20 cellular contexts compared by ENCODE assay signal in the genomic region with DNA sequence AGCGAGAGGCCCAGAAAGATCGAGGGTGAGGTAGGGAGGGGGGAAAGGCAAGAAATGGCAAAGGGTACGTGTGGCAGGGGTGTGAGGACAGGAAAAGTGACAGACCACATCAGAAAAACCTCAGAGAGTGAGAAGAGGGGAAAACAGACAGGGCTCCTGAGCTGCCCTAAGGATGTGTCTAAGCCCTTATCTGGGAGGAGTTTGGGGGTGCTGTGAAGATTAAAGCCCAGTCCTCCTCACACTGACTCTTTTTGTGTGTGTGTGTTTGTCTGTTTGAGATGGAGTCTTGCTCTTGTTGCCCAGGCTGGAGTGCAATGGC. TPM values are rescaled to one million over a fixed set of nuclear protein-coding genes. Genes with fewer than 3 reads are reported as not detected.
DNase-seq lines count a peak whose midpoint lies in the region; ATAC-seq, FAIRE-seq and TF ChIP-seq lines count a peak whose summit lies in the region.
"Had no signal": no experiment of that assay in that cellular context is flagged by ENCODE, and none has a peak within 500 bp of the region (broad histone marks: within the 10 kb centered on the region; RNA-seq: fewer than 3 reads in every experiment).

No MANE protein-coding gene starts in this region.

- H3K36me3 ChIP-seq in BLaER1 (no peaks in the 10 kb centered on the region), GM23338 (ENCODE audit: insufficient read depth) (no peaks in the 10 kb centered on the region), stomach (no peaks in the 10 kb centered on the region)

- 5 to 20% (median 6%) methylated on average over 3 of the region's 3 CpGs for WGBS in stomach, 5 donors

- H3K79me2 ChIP-seq in GM23338 (replicated peaks; ENCODE audit: insufficient read depth) = no peaks in the 10 kb centered on the region

- H3K27ac Mint-ChIP-seq in GM23338 = no peak overlapping the region
- peak overlapping the region; percentile 21 for H3K27ac Mint-ChIP-seq in activated CD8-positive, alpha-beta T cell treated with anti-CD3 and anti-CD28 coated beads, Interleukin-2, amount 10 ng/mL, durations not matched to agents 7 days and 5 days
- no peak overlapping the region for H3K27ac Mint-ChIP-seq in immature natural killer cell

- no peak overlapping the region for H3K27ac ChIP-seq in BLaER1
- H3K27ac ChIP-seq in GM23338 (ENCODE audit: low read depth) = no peak overlapping the region
- H3K27ac ChIP-seq in stomach = no peak overlapping the region
- H3K27ac ChIP-seq: coronary artery, KMS-11 had no signal

- peaks cover 100% of the 10 kb centered on the region for H3K27me3 ChIP-seq in BLaER1
- peaks cover 68% of the 10 kb centered on the region for H3K27me3 ChIP-seq in GM23338 (ENCODE audit: insufficient read depth)
- peaks cover 42 to 100% (median 96%) of the 10 kb centered on the region in 3 donors for H3K27me3 ChIP-seq in stomach

- H3K9me3 ChIP-seq in BLaER1 (no peaks in the 10 kb centered on the region; the same call in 1 of the 2 replicates), stomach (no peaks in the 10 kb centered on the region)

- no peak for TF ChIP-seq POLR2A in stomach (IDR thresholded peaks at IDR 0.05)

- intact Hi-C loops in stomach (cut with DNase I; ENCODE audit: low total_unique reads) = no loop called here

- H3K4me1 ChIP-seq in BLaER1 (peaks cover 76% of the 10 kb centered on the region), GM23338 (ENCODE audit: insufficient read depth) (peaks cover 46% of the 10 kb centered on the region), stomach (peaks cover 30 to 45% (median 38%) of the 10 kb centered on the region in 4 donors)

- H3K4me3 Mint-ChIP-seq in GM23338 = peak overlapping the region; percentile 32; the same call in 2 of the 3 replicates
- H3K4me3 Mint-ChIP-seq in activated CD8-positive, alpha-beta T cell treated with anti-CD3 and anti-CD28 coated beads, Interleukin-2, amount 10 ng/mL, durations not matched to agents 7 days and 5 days = peak overlapping the region; percentile 52
- H3K4me3 Mint-ChIP-seq in immature natural killer cell = peak overlapping the region; percentile 49 to 74 (median 66)

- H3K4me3 ChIP-seq in BLaER1 (0 out of 2 replicates have a peak overlapping the region, but pooled peaks have one; percentile 36), GM23338 (peak overlapping the region; percentile 61), stomach (no peak overlapping the region)

- peak overlapping the region; percentile 96; the same call in 1 of the 2 replicates for H2AFZ ChIP-seq in GM23338

- peaks cover 34% of the 10 kb centered on the region for H3F3A ChIP-seq in GM23338 (replicated peaks; ENCODE audit: low read depth)

- TF ChIP-seq EP300 in stomach (IDR thresholded peaks at IDR 0.05) = no peak

- no peaks in the 10 kb centered on the region; the same call in 2 of the 3 replicates for H3K36me3 Mint-ChIP-seq in GM23338 (ENCODE audit: low read depth)
- H3K36me3 Mint-ChIP-seq in activated CD8-positive, alpha-beta T cell treated with anti-CD3 and anti-CD28 coated beads, Interleukin-2, amount 10 ng/mL, durations not matched to agents 7 days and 5 days (ENCODE audit: low read depth) = peaks cover 3% of the 10 kb centered on the region
- H3K36me3 Mint-ChIP-seq in immature natural killer cell = peaks cover 0 to 4% (median 3%) of the 10 kb centered on the region in 3 donors

- ATAC-seq in GM23338 = no peak
- ATAC-seq in activated CD8-positive, alpha-beta T cell treated with anti-CD3 and anti-CD28 coated beads, Interleukin-2, amount 10 ng/mL, durations not matched to agents 7 days and 5 days = peak; percentile 53
- ATAC-seq: esophagus mucosa had no signal

- H3K4me1 Mint-ChIP-seq in GM23338 (peaks cover 66% of the 10 kb centered on the region), immature natural killer cell (peaks cover 37 to 54% of the 10 kb centered on the region in 2 donors)
- H3K4me1 Mint-ChIP-seq in activated CD8-positive, alpha-beta T cell treated with anti-CD3 and anti-CD28 coated beads, Interleukin-2, amount 10 ng/mL, durations not matched to agents 7 days and 5 days (ENCODE audit: low read depth) = peaks cover 70% of the 10 kb centered on the region

- no peaks in the 10 kb centered on the region for H3K9me2 ChIP-seq in GM23338 (ENCODE audit: insufficient read depth)

- CTCF ChIA-PET in activated CD8-positive, alpha-beta T cell treated with anti-CD3 and anti-CD28 coated beads, Interleukin-2, amount 10 ng/mL, durations not matched to agents 7 days and 5 days (lab: Charles Lee) = interaction anchor here (0.8 to 1.8 kb wide), 4 partner anchors 10 to 88 kb away, joined by 3 to 8 read pairs (median 3); partner anchors contain the start of gene CD37

- peaks cover 25% of the 10 kb centered on the region for H4K20me1 ChIP-seq in BLaER1
- H4K20me1 ChIP-seq in GM23338 (replicated peaks; ENCODE audit: insufficient read depth) = peaks cover 4% of the 10 kb centered on the region; the same call in 1 of the 2 replicates

- FAIRE-seq in GM19239 (lab: Jason Lieb, UNC) = no peak
- FAIRE-seq: islet of Langerhans, TTC549 had no signal

- H3K4me2 ChIP-seq in BLaER1 (peak overlapping the region; percentile 71), GM23338 (peak overlapping the region; percentile 84)
- H3K4me2 ChIP-seq: KMS-11 had no signal

- no peak overlapping the region for H3K9ac ChIP-seq in BLaER1
- H3K9ac ChIP-seq: KMS-11 had no signal

- H3K9me3 Mint-ChIP-seq in GM23338 = peaks cover 3% of the 10 kb centered on the region
- no peaks in the 10 kb centered on the region for H3K9me3 Mint-ChIP-seq in activated CD8-positive, alpha-beta T cell treated with anti-CD3 and anti-CD28 coated beads, Interleukin-2, amount 10 ng/mL, durations not matched to agents 7 days and 5 days (ENCODE audit: insufficient read depth)
- peaks cover 0 to 2% (median 0%) of the 10 kb centered on the region in 6 donors for H3K9me3 Mint-ChIP-seq in immature natural killer cell

- H3K27me3 Mint-ChIP-seq in GM23338 (ENCODE audit: insufficient read depth, low read depth, poor library complexity) = peaks cover 78% of the 10 kb centered on the region
- H3K27me3 Mint-ChIP-seq in activated CD8-positive, alpha-beta T cell treated with anti-CD3 and anti-CD28 coated beads, Interleukin-2, amount 10 ng/mL, durations not matched to agents 7 days and 5 days (ENCODE audit: low read depth) = peaks cover 86% of the 10 kb centered on the region
- H3K27me3 Mint-ChIP-seq in immature natural killer cell (ENCODE audit: low read depth in 3 of 3) = peaks cover 53 to 67% (median 61%) of the 10 kb centered on the region in 3 donors

- TF ChIP-seq CTCF in GM23338 (conservative IDR thresholded peaks at IDR 0.05; ENCODE audit: low read depth in 2 of 2) (no peak), stomach (IDR thresholded peaks at IDR 0.05) (no peak)

- POLR2A ChIA-PET in activated CD8-positive, alpha-beta T cell treated with anti-CD3 and anti-CD28 coated beads, Interleukin-2, amount 10 ng/mL, durations not matched to agents 7 days and 5 days (lab: Charles Lee) = interaction anchor here (0.9 to 1.2 kb wide), 2 partner anchors 10 to 15 kb away, joined by 3 read pairs; no protein-coding TSS in a partner anchor

- DNase-seq in GM23338 (ENCODE audit: low spot score) = no peak
- peak; percentile 50 for DNase-seq in activated CD8-positive, alpha-beta T cell treated with anti-CD3 and anti-CD28 coated beads, Interleukin-2, amount 10 ng/mL, durations not matched to agents 7 days and 5 days
- DNase-seq in immature natural killer cell = peak; percentile 39 to 49 (median 48)
- DNase-seq in NCI-H2227 (lab: John Stamatoyannopoulos, UW; ENCODE audit: unreplicated experiment) = no peak
- no peak for DNase-seq in stomach
- no peak for DNase-seq in GM19239 (ENCODE audit: insufficient read length, low spot score)
- no peak for DNase-seq in GM03348 (ENCODE audit: low spot score)
- DNase-seq: AML-193, DMS153, mammary epithelial cell, NCI-H1105 treated with DMSO at 0.1 percent for 48 hours, NCI-H2227 treated with DMSO at 0.1 percent for 48 hours had no signal

TF ChIP-seq in GM23338, 12 proteins besides CTCF, POLR2A, EP300 and RAD21 (continues in another document):
- TF ChIP-seq NANOG (IDR thresholded peaks at IDR 0.05; ENCODE audit: borderline replicate concordance) = no peak
- no peak for TF ChIP-seq CREB1 (CRISPR knock-in tag; IDR thresholded peaks at IDR 0.05; ENCODE audit: low read depth)

RNA-seq across cellular contexts. Expression of gene PTH2, which starts 0.7 kb away (rescaled TPM):
- total RNA-seq in GM23338 (2014; rRNA removed; shearing (Covaris generic)) = not detected in 2 replicates
- polyA plus RNA-seq in GM23338 (2016; fragmentation: Nextera tagmentation; extraction: Ambion mirVana) = 1.3 and 1.6 TPM in 2 replicates
- total RNA-seq in activated CD8-positive, alpha-beta T cell treated with anti-CD3 and anti-CD28 coated beads, Interleukin-2, amount 10 ng/mL, durations not matched to agents 7 days and 5 days = not detected
- not detected for polyA plus RNA-seq in immature natural killer cell
- not detected for total RNA-seq in stomach
- not detected for polyA plus RNA-seq in stomach
- total RNA-seq: esophagus mucosa, mammary epithelial cell, osteoblast, skeletal muscle tissue had no signal
- polyA plus RNA-seq: mammary epithelial cell had no signal

RNA-seq across cellular contexts. Expression of gene GFY, which starts 1.2 kb away (rescaled TPM):
- total RNA-seq in GM23338 (2014; rRNA removed; shearing (Covaris generic)) = not detected in 2 replicates
- polyA plus RNA-seq in GM23338 (2016; fragmentation: Nextera tagmentation; extraction: Ambion mirVana) (1.2 and 1.7 TPM in 2 replicates), immature natural killer cell (not detected), stomach (not detected)
- not detected for total RNA-seq in activated CD8-positive, alpha-beta T cell treated with anti-CD3 and anti-CD28 coated beads, Interleukin-2, amount 10 ng/mL, durations not matched to agents 7 days and 5 days
- total RNA-seq in stomach = not detected
- total RNA-seq: esophagus mucosa, mammary epithelial cell, osteoblast, skeletal muscle tissue had no signal
- polyA plus RNA-seq: mammary epithelial cell had no signal

RNA-seq across cellular contexts. Expression of gene SLC17A7, which starts 17.4 kb away (rescaled TPM):
- 0.90 and 1.6 TPM in 2 replicates for total RNA-seq in GM23338 (2014; rRNA removed; shearing (Covaris generic))
- polyA plus RNA-seq in GM23338 (2016; fragmentation: Nextera tagmentation; extraction: Ambion mirVana) (1.5 TPM in 2 replicates), immature natural killer cell (not detected), stomach (under 1 TPM; 0.25 to 0.76 (median 0.65) TPM)
- under 1 TPM in 1 of 2 experiments, not detected in 1; 0.16 TPM for total RNA-seq in activated CD8-positive, alpha-beta T cell treated with anti-CD3 and anti-CD28 coated beads, Interleukin-2, amount 10 ng/mL, durations not matched to agents 7 days and 5 days
- total RNA-seq in stomach = 1 to 10 TPM in 3 of 5 donors, not detected in 2; 1.1 to 2.0 (median 1.8) TPM
- total RNA-seq: esophagus mucosa had no signal

RNA-seq across cellular contexts. Expression of gene PIH1D1, which starts 27.7 kb away (rescaled TPM):
- 147 and 164 TPM in 2 replicates for total RNA-seq in GM23338 (2014; rRNA removed; shearing (Covaris generic))
- polyA plus RNA-seq in GM23338 (2016; fragmentation: Nextera tagmentation; extraction: Ambion mirVana) (93.6 and 103 TPM in 2 replicates), immature natural killer cell (10 to 100 TPM; 91.4 to 97.6 (median 93.3) TPM), stomach (100 to 1,000 TPM in 2 of 3 donors, 10 to 100 TPM in 1; 94.5 to 110 (median 108) TPM)
- 100 to 1,000 TPM; 128 to 129 TPM for total RNA-seq in activated CD8-positive, alpha-beta T cell treated with anti-CD3 and anti-CD28 coated beads, Interleukin-2, amount 10 ng/mL, durations not matched to agents 7 days and 5 days
- 100 to 1,000 TPM in 1 of 5 donors, 10 to 100 TPM in 4; 58.9 to 193 (median 70.7) TPM for total RNA-seq in stomach

RNA-seq across cellular contexts. Expression of gene ALDH16A1, which starts 29.1 kb away (rescaled TPM):
- total RNA-seq in GM23338 (2014; rRNA removed; shearing (Covaris generic)) = 57.3 and 62.3 TPM in 2 replicates
- polyA plus RNA-seq in GM23338 (2016; fragmentation: Nextera tagmentation; extraction: Ambion mirVana) = 16.8 and 20.0 TPM in 2 replicates
- 10 to 100 TPM; 36.6 to 37.5 TPM for total RNA-seq in activated CD8-positive, alpha-beta T cell treated with anti-CD3 and anti-CD28 coated beads, Interleukin-2, amount 10 ng/mL, durations not matched to agents 7 days and 5 days
- 10 to 100 TPM; 37.2 to 57.0 (median 42.4) TPM for polyA plus RNA-seq in immature natural killer cell
- 100 to 1,000 TPM in 1 of 5 donors, 10 to 100 TPM in 4; 27.9 to 198 (median 42.6) TPM for total RNA-seq in stomach
- 10 to 100 TPM; 32.2 to 43.1 (median 42.5) TPM for polyA plus RNA-seq in stomach

Comparison
In these comparisons a context has a peak if more than half of its experiments do, and no peak if none do; other contexts are left out.
1. H3K4me3 ChIP-seq: peak in BLaER1 (single experiment) and GM23338 (single experiment); none in stomach (0 of 4).
2. DNase-seq: peak in activated CD8-positive, alpha-beta T cell treated with anti-CD3 and anti-CD28 coated beads, Interleukin-2, amount 10 ng/mL, durations not matched to agents 7 days and 5 days (single experiment) and immature natural killer cell (3 of 3); none in GM23338 (single experiment), NCI-H2227 (single experiment), stomach (single experiment), GM19239 (single experiment) and GM03348 (single experiment).
3. Peak in every context shown above with its lines, with median percentiles within 50 percentile points of each other: H3K4me3 Mint-ChIP-seq.